1 cellular context compared by ENCODE assay signal in genomic region chr7:135662373-135663114, GRCh38.
TF ChIP-seq lines count a peak whose summit lies in the region.

STMP1 (plus strand) TSS chr7:135662514.

TF ChIP-seq in K562, 482 proteins besides CTCF, POLR2A, EP300 and RAD21 (continued from another document and continues in another):
- peak; percentile 75 for TF ChIP-seq E2F8 (IDR thresholded peaks at IDR 0.05; ENCODE audit: low read depth, partially characterized antibody)
- TF ChIP-seq NR0B1 (IDR thresholded peaks at IDR 0.05; ENCODE audit: partially characterized antibody) = no peak
- TF ChIP-seq HMG20B (CRISPR knock-in tag; IDR thresholded peaks at IDR 0.05) = 0 out of 2 replicates have a peak, but pooled peaks have one; percentile 50
- peak; percentile 66; the same call in 1 of the 2 replicates for TF ChIP-seq ZNF124 (CRISPR knock-in tag; IDR thresholded peaks at IDR 0.05)
- TF ChIP-seq PCBP1 (IDR thresholded peaks at IDR 0.05; ENCODE audit: low read depth, low read length, poor library complexity, severe bottlenecking) = peak; percentile 98
- TF ChIP-seq ETV1 (tag; conservative IDR thresholded peaks at IDR 0.05; ENCODE audit: low read depth) = peak; percentile 88
- TF ChIP-seq NONO (IDR thresholded peaks at IDR 0.05; ENCODE audit: low read depth in 2 of 2, low read length in 1 of 2) = peak; percentile 84 to 91
- TF ChIP-seq ZNF449 (CRISPR knock-in tag; IDR thresholded peaks at IDR 0.05) = no peak
- TF ChIP-seq ZNF274 (IDR thresholded peaks at IDR 0.05; ENCODE audit: borderline replicate concordance, low read depth, low read length) = no peak
- no peak for TF ChIP-seq CBX2 (IDR thresholded peaks at IDR 0.05; ENCODE audit: insufficient read depth, low read length, poor library complexity, severe bottlenecking)
- TF ChIP-seq ZNF586 (CRISPR knock-in tag; conservative IDR thresholded peaks at IDR 0.05) = no peak
- no peak for TF ChIP-seq HDAC2 (IDR thresholded peaks at IDR 0.05)
- TF ChIP-seq RBM25 (IDR thresholded peaks at IDR 0.05; ENCODE audit: low read depth, low read length, severe bottlenecking) = peak; percentile 72
- TF ChIP-seq ARID3A (IDR thresholded peaks at IDR 0.05; ENCODE audit: borderline replicate concordance, low read depth, low read length) = no peak
- peak in 1 of 2 experiments; percentile 2; a peak in 1 of 4 replicates for TF ChIP-seq SIX5 (IDR thresholded peaks at IDR 0.05; ENCODE audit: borderline replicate concordance in 1 of 2, insufficient read depth in 1 of 2, low read depth in 1 of 2, low read length in 2 of 2)
- no peak for TF ChIP-seq CUX1 (CRISPR knock-in tag; IDR thresholded peaks at IDR 0.05)
- TF ChIP-seq ZBTB49 (CRISPR knock-in tag; IDR thresholded peaks at IDR 0.05; ENCODE audit: borderline replicate concordance) = peak; percentile 98; the same call in 1 of the 2 replicates
- no peak for TF ChIP-seq ARID3B (CRISPR knock-in tag; IDR thresholded peaks at IDR 0.05; ENCODE audit: borderline replicate concordance)
- peak; percentile 93 for TF ChIP-seq CEBPG (CRISPR knock-in tag; IDR thresholded peaks at IDR 0.05)
- TF ChIP-seq CEBPG (tag; conservative IDR thresholded peaks at IDR 0.05 in 1 of 2, IDR thresholded peaks at IDR 0.05 in 1 of 2) = peak; percentile 83 to 95
- no peak for TF ChIP-seq ZNF133 (CRISPR knock-in tag; IDR thresholded peaks at IDR 0.05)
- peak; percentile 82 for TF ChIP-seq MXI1 (IDR thresholded peaks at IDR 0.05; ENCODE audit: low read depth, low read length)
- no peak for TF ChIP-seq CREBBP (IDR thresholded peaks at IDR 0.05; ENCODE audit: low read depth, low read length)
- TF ChIP-seq HNRNPH1 (optimal IDR thresholded peaks at IDR 0.05; ENCODE audit: low read depth, low read length) = no peak
- TF ChIP-seq ZBTB12 (CRISPR knock-in tag; IDR thresholded peaks at IDR 0.05) = peak; percentile 71
- no peak for TF ChIP-seq KDM2B (CRISPR knock-in tag; IDR thresholded peaks at IDR 0.05)
- TF ChIP-seq SNAPC5 (CRISPR knock-in tag; IDR thresholded peaks at IDR 0.05) = no peak
- TF ChIP-seq XRCC3 (IDR thresholded peaks at IDR 0.05) = no peak
- peak; percentile 20; the same call in 1 of the 2 replicates for TF ChIP-seq SPI1 (IDR thresholded peaks at IDR 0.05; ENCODE audit: borderline replicate concordance, low read depth, low read length)
- TF ChIP-seq RERE (CRISPR knock-in tag; IDR thresholded peaks at IDR 0.05; ENCODE audit: borderline replicate concordance) = no peak
- TF ChIP-seq KLF1 (tag; IDR thresholded peaks at IDR 0.05) = peak; percentile 98
